ENCODE assay signal across 8 cellular contexts in genomic region chrX:19382500-19383145, GRCh38. TPM values are rescaled to one million over a fixed set of nuclear protein-coding genes. Genes with fewer than 3 reads are reported as not detected.
DNase-seq lines count a peak whose midpoint lies in the region; ATAC-seq and TF ChIP-seq lines count a peak whose summit lies in the region.

No MANE protein-coding gene starts in this region.

- TF ChIP-seq CTCF in osteocyte (IDR thresholded peaks at IDR 0.05), result peak; percentile 56

- DNase-seq in COLO829 (ENCODE audit: low spot score) (peak; percentile 19), H4 (ENCODE audit: low spot score) (peak; percentile 31), NCI-H82 (lab: John Stamatoyannopoulos, UW) (peak; percentile 79), fibroblast of peridontal ligament (ENCODE audit: extremely low read depth) (peak; percentile 8), osteocyte (ENCODE audit: extremely low spot score, unreplicated experiment) (peak; percentile 81), putamen (ENCODE audit: low spot score) (no peak)
- peak; percentile 41 for DNase-seq in activated CD8-positive, alpha-beta memory T cell treated with anti-CD3 and anti-CD28 coated beads, Interleukin-2, amount 50 U/mL, for 4 hours

- H3K27me3 Mint-ChIP-seq in osteocyte (ENCODE audit: unreplicated experiment), result peaks cover 4% of the 10 kb centered on the region

- no peaks in the 10 kb centered on the region for H3K36me3 Mint-ChIP-seq in osteocyte (ENCODE audit: unreplicated experiment)

- no peak for ATAC-seq in HG03280 (IDR thresholded peaks at IDR 0.05; ENCODE audit: unreplicated experiment)

- H3K4me3 Mint-ChIP-seq in osteocyte (ENCODE audit: unreplicated experiment), result no peak overlapping the region

- H3K27ac Mint-ChIP-seq in osteocyte (ENCODE audit: unreplicated experiment), result no peak overlapping the region

- no peaks in the 10 kb centered on the region for H3K9me3 Mint-ChIP-seq in osteocyte (ENCODE audit: unreplicated experiment)

- no peaks in the 10 kb centered on the region for H3K4me1 Mint-ChIP-seq in osteocyte (ENCODE audit: unreplicated experiment)

RNA-seq across cellular contexts. Expression of gene PDHA1, which starts 38.9 kb away (rescaled TPM):
- 48.2 and 78.1 TPM in 2 replicates for total RNA-seq in H4 (2014; rRNA removed; shearing (Covaris generic))
- 133 and 141 TPM in 2 replicates for total RNA-seq in osteocyte
